8 cellular contexts compared by ENCODE assay signal in the genomic region with DNA sequence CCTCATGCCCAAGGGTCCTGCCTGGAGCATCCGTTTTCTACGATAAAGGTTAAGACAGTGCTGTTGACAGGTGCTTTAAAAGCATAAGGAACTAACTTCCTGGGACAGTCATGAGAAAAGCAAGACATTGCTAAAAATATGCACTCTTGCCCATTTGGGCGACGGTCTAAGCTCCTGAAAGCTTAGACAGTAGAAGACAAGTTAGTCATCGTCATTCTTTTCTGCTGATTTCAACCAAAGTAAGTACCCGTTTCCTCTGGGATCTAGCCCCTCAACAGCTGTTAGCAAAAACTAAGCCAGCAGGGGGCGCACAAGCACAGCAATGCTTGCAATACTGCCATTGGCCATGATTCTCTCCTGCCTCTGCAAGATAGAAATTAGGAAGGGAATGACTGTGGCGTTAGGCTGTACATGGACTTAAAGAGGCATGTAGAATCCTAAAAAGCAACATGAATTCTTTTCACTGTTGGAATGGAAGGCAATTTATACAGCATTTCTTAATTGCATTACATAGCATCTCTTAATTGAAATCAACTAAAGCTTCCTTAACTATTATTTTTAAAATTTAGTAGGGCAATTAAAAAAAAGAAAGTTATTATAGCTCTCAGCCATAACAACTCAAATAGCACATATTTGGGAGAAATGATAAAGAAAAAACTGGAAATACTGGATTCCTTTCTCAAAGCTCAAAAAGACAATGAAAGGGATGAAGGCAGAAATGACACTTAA.
DNase-seq lines count a peak whose midpoint lies in the region; ATAC-seq and TF ChIP-seq lines count a peak whose summit lies in the region.

No MANE protein-coding gene starts in this region.

- H3K9me3 ChIP-seq in gastroesophageal sphincter (no peaks in the 10 kb centered on the region), osteoblast (ENCODE audit: low read depth, low read length) (no peaks in the 10 kb centered on the region), thyroid gland (no peaks in the 10 kb centered on the region)

- ATAC-seq in gastroesophageal sphincter = peak; percentile 67

- no peak for TF ChIP-seq EP300 in gastroesophageal sphincter (IDR thresholded peaks at IDR 0.05)

- H3K36me3 ChIP-seq in gastroesophageal sphincter (no peaks in the 10 kb centered on the region), osteoblast (ENCODE audit: insufficient read depth, low read length) (no peaks in the 10 kb centered on the region), thyroid gland (no peaks in the 10 kb centered on the region)

- DNase-seq in Daoy (ENCODE audit: low read depth) = peak; percentile 87
- DNase-seq in H4 (ENCODE audit: low spot score) = peak; percentile 82
- DNase-seq in NAMALWA (ENCODE audit: low spot score) = peak; percentile 85
- peak; percentile 90 for DNase-seq in SIG-M5 treated with dmso at 0.1 percent for 504 hours (lab: John Stamatoyannopoulos, UW; ENCODE audit: unreplicated experiment)
- DNase-seq in activated T-helper 9 cell treated with anti-CD3 and anti-CD28 coated beads, Interleukin-2, amount 50 U/mL, for 16 hours (ENCODE audit: low read depth) = peak; percentile 66
- DNase-seq in osteoblast (ENCODE audit: insufficient read length, low spot score, missing footprints) = peak; percentile 90
- peak; percentile 89 to 95 for DNase-seq in thyroid gland

- H3K27ac ChIP-seq in gastroesophageal sphincter (no peak overlapping the region), osteoblast (ENCODE audit: low read depth, low read length) (no peak overlapping the region), thyroid gland (no peak overlapping the region)

- peak; percentile 80 to 89 (median 84) for TF ChIP-seq CTCF in gastroesophageal sphincter (IDR thresholded peaks at IDR 0.05)
- peak; percentile 96 for TF ChIP-seq CTCF in osteoblast (IDR thresholded peaks at IDR 0.05; ENCODE audit: extremely low read depth, low read depth, low read length)
- peak; percentile 73 to 99 (median 95) for TF ChIP-seq CTCF in thyroid gland (IDR thresholded peaks at IDR 0.05)

- no peaks in the 10 kb centered on the region for H3K79me2 ChIP-seq in osteoblast (ENCODE audit: insufficient read depth, low read length)

- TF ChIP-seq POLR2A in gastroesophageal sphincter (IDR thresholded peaks at IDR 0.05) (no peak), thyroid gland (IDR thresholded peaks at IDR 0.05) (no peak)

- H4K20me1 ChIP-seq in osteoblast (ENCODE audit: insufficient read depth, low read length) = no peaks in the 10 kb centered on the region

- intact Hi-C loops in thyroid gland (cut with DNase I) = loop anchor here (5.0 kb wide), 1 partner anchor 642 kb away; no protein-coding TSS in a partner anchor

- H3K4me3 ChIP-seq in gastroesophageal sphincter (no peak overlapping the region), osteoblast (ENCODE audit: insufficient read depth, low read length) (no peak overlapping the region), thyroid gland (replicated peaks in 1 of 3) (no peak overlapping the region)

- no peak overlapping the region for H3K4me2 ChIP-seq in osteoblast (ENCODE audit: insufficient read depth, low read length)

- H3K4me1 ChIP-seq in gastroesophageal sphincter (peaks cover 0 to 2% (median 0%) of the 10 kb centered on the region in 3 donors), osteoblast (ENCODE audit: insufficient read depth, low read length) (no peaks in the 10 kb centered on the region), thyroid gland (no peaks in the 10 kb centered on the region)

- peaks cover 17% of the 10 kb centered on the region for H3K27me3 ChIP-seq in gastroesophageal sphincter
- H3K27me3 ChIP-seq in osteoblast (ENCODE audit: insufficient read depth, low read length) = no peaks in the 10 kb centered on the region
- H3K27me3 ChIP-seq in thyroid gland = no peaks in the 10 kb centered on the region

- no peak overlapping the region for H2AFZ ChIP-seq in osteoblast (ENCODE audit: low read length)

- 11 to 22% methylated on average over 7 to 8 of the region's 8 CpGs for WGBS in gastroesophageal sphincter (ENCODE audit: low coverage in 1 of 2), 2 donors
- 20% methylated on average over 8 of the region's 8 CpGs for WGBS in thyroid gland, 2 donors
